ENCODE assay signal across 8 cellular contexts in genomic region chr10:77163670-77164348, GRCh38.
DNase-seq lines count a peak whose midpoint lies in the region; ATAC-seq, FAIRE-seq and TF ChIP-seq lines count a peak whose summit lies in the region.

No MANE protein-coding gene starts in this region.

- no peak for TF ChIP-seq CTCF in SK-N-SH (IDR thresholded peaks at IDR 0.05)

- no peaks in the 10 kb centered on the region for H3K79me2 ChIP-seq in SK-N-SH (ENCODE audit: insufficient read depth)

- CTCF ChIA-PET in SK-N-SH (lab: Yijun Ruan, JAX), result interaction anchor here (0.9 to 18.5 kb wide), 12 partner anchors 8 to 883 kb away, joined by 3 to 513 read pairs (median 7); partner anchors contain the start of gene KCNMA1

- peaks cover 60% of the 10 kb centered on the region for H3F3A ChIP-seq in SK-N-SH (replicated peaks; ENCODE audit: insufficient read depth)

- H3K27ac ChIP-seq in SK-N-SH (ENCODE audit: low read depth in 2 of 2, low read length in 1 of 2) (peak overlapping the region in 1 of 2 experiments; percentile 96; a peak in 1 of 4 replicates), small intestine (ENCODE audit: low read depth in 1 of 2, low read length in 1 of 2) (no peak overlapping the region), SJCRH30 (no peak overlapping the region)

- peak; percentile 93 to 100 for TF ChIP-seq EP300 in SK-N-SH (IDR thresholded peaks at IDR 0.05; ENCODE audit: borderline replicate concordance in 1 of 2, low read depth in 1 of 2, low read length in 1 of 2)

- 0 out of 4 replicates have a peak overlapping the region, but pooled peaks of 1 of the 2 experiments have one; percentile 2 for H3K4me3 ChIP-seq in SK-N-SH (ENCODE audit: low read depth in 2 of 2, low read length in 1 of 2)
- no peak overlapping the region for H3K4me3 ChIP-seq in small intestine (ENCODE audit: low read depth in 1 of 2, low read length in 2 of 2)
- H3K4me3 ChIP-seq in SJCRH30, result no peak overlapping the region

- no peaks in the 10 kb centered on the region for H3K27me3 ChIP-seq in SK-N-SH (ENCODE audit: insufficient read depth)
- H3K27me3 ChIP-seq in small intestine (ENCODE audit: control insufficient read depth in 2 of 2, insufficient read depth in 2 of 2, low read length in 2 of 2), result no peaks in the 10 kb centered on the region
- H3K27me3 ChIP-seq in SJCRH30, result peaks cover 2% of the 10 kb centered on the region; the same call in 1 of the 2 replicates

- under 1% methylated on average over 4 of the region's 4 CpGs for WGBS in SK-N-SH (ENCODE audit: low lambda C conversion rate)
- 53 to 56% (median 55%) methylated on average over 4 of the region's 4 CpGs for WGBS in small intestine, 3 donors

- ATAC-seq in HG03565 (IDR thresholded peaks at IDR 0.05; ENCODE audit: unreplicated experiment) (no peak), GM19455 (IDR thresholded peaks at IDR 0.05; ENCODE audit: unreplicated experiment) (no peak)

- DNase-seq in H4 (ENCODE audit: low spot score) (peak; percentile 65), SK-N-SH (peak; percentile 22), glomerular visceral epithelial cell (ENCODE audit: extremely low spot score) (peak; percentile 92), small intestine (peak; percentile 34), NCI-H2171 treated with DMSO at 0.1 percent for 48 hours (lab: John Stamatoyannopoulos, UW) (no peak), SJCRH30 (no peak)

- H3K9ac ChIP-seq in SK-N-SH, result peak overlapping the region; percentile 73

- POLR2A ChIA-PET in SK-N-SH (lab: Yijun Ruan, JAX), result interaction anchor here (1.2 kb wide), 1 partner anchor 473 kb away, joined by 3 read pairs; no protein-coding TSS in a partner anchor

- H3K36me3 ChIP-seq in SK-N-SH (replicated peaks in 1 of 2; ENCODE audit: control insufficient read depth in 1 of 2, insufficient read depth in 2 of 2, low read length in 1 of 2) (no peaks in the 10 kb centered on the region), small intestine (ENCODE audit: control insufficient read depth in 2 of 2, insufficient read depth in 2 of 2, low read length in 2 of 2) (no peaks in the 10 kb centered on the region), SJCRH30 (no peaks in the 10 kb centered on the region)

- H3K4me1 ChIP-seq in SK-N-SH (ENCODE audit: control insufficient read depth in 1 of 2, insufficient read depth in 2 of 2, low read depth in 1 of 2, low read length in 1 of 2) (peaks cover 38% of the 10 kb centered on the region in 2 experiments), small intestine (ENCODE audit: control insufficient read depth in 2 of 2, insufficient read depth in 1 of 2, low read depth in 1 of 2, low read length in 1 of 2) (peaks cover 0 to 2% of the 10 kb centered on the region in 2 donors), SJCRH30 (no peaks in the 10 kb centered on the region)

- H3K9me2 ChIP-seq in SK-N-SH, result no peaks in the 10 kb centered on the region

- no peak overlapping the region for H2AFZ ChIP-seq in SK-N-SH (ENCODE audit: low read depth)

- no peaks in the 10 kb centered on the region for H4K20me1 ChIP-seq in SK-N-SH (ENCODE audit: insufficient read depth)

- TF ChIP-seq RAD21 in SK-N-SH (IDR thresholded peaks at IDR 0.05; ENCODE audit: low read length), result no peak

- H3K4me2 ChIP-seq in SK-N-SH, result peak overlapping the region; percentile 63

- H3K9me3 ChIP-seq in SK-N-SH (no peaks in the 10 kb centered on the region), small intestine (ENCODE audit: control insufficient read depth, low read depth) (no peaks in the 10 kb centered on the region), SJCRH30 (replicated peaks) (no peaks in the 10 kb centered on the region)

- no peak for FAIRE-seq in small intestine (lab: Jason Lieb, UNC)

TF ChIP-seq in SK-N-SH, 30 proteins besides CTCF, POLR2A, EP300 and RAD21 (continues in another document):
- TF ChIP-seq MXI1 (IDR thresholded peaks at IDR 0.05; ENCODE audit: low read depth, low read length) (no peak), PBX3 (IDR thresholded peaks at IDR 0.05) (peak; percentile 99), TCF12 (IDR thresholded peaks at IDR 0.05) (peak; percentile 100), RCOR1 (IDR thresholded peaks at IDR 0.05; ENCODE audit: low read length) (no peak; the same call in 1 of the 2 replicates), REST (IDR thresholded peaks at IDR 0.05; ENCODE audit: low read depth, low read length) (peak; percentile 75; the same call in 1 of the 2 replicates), RXRA (IDR thresholded peaks at IDR 0.05; ENCODE audit: borderline replicate concordance, low read depth) (peak; percentile 97), POLR2AphosphoS5 (IDR thresholded peaks at IDR 0.05; ENCODE audit: low read depth, low read length) (peak; percentile 98), CHD2 (IDR thresholded peaks at IDR 0.05; ENCODE audit: low read length, partially characterized antibody) (no peak), TAF1 (IDR thresholded peaks at IDR 0.05; ENCODE audit: borderline replicate concordance, low read depth, low read length) (peak; percentile 35; the same call in 1 of the 2 replicates), FOXJ3 (CRISPR knock-in tag; IDR thresholded peaks at IDR 0.05) (peak; percentile 61; the same call in 1 of the 2 replicates), ZBTB33 (IDR thresholded peaks at IDR 0.05; ENCODE audit: borderline replicate concordance, low read depth) (peak; percentile 93), SMC3 (IDR thresholded peaks at IDR 0.05; ENCODE audit: low read depth, low read length) (no peak), SIN3A (IDR thresholded peaks at IDR 0.05; ENCODE audit: borderline replicate concordance, low read depth, low read length) (peak; percentile 98), GATA2 (CRISPR knock-in tag; IDR thresholded peaks at IDR 0.05) (no peak), FOSL2 (IDR thresholded peaks at IDR 0.05; ENCODE audit: borderline replicate concordance, low read depth) (peak; percentile 100), TEAD4 (IDR thresholded peaks at IDR 0.05; ENCODE audit: borderline replicate concordance, insufficient read depth) (peak; percentile 99), EZH2phosphoT487 (IDR thresholded peaks at IDR 0.05; ENCODE audit: borderline replicate concordance, low read depth) (no peak), YY1 (IDR thresholded peaks at IDR 0.05; ENCODE audit: low read depth) (no peak), ELF1 (IDR thresholded peaks at IDR 0.05) (peak; percentile 45; the same call in 1 of the 2 replicates), MAX (IDR thresholded peaks at IDR 0.05; ENCODE audit: low read depth) (peak; percentile 85), MEF2A (IDR thresholded peaks at IDR 0.05; ENCODE audit: borderline replicate concordance, low read depth) (peak; percentile 75; the same call in 1 of the 2 replicates)

Comparison
In these comparisons a context has a peak if more than half of its experiments do, and no peak if none do; other contexts are left out.
1. DNase-seq: peak in H4 (single experiment), SK-N-SH (single experiment), glomerular visceral epithelial cell (single experiment) and small intestine (single experiment); none in NCI-H2171 treated with DMSO at 0.1 percent for 48 hours (single experiment) and SJCRH30 (0 of 2).